ENCODE assay signal across 11 cellular contexts in genomic region chr5:96338089-96338488, GRCh38.
DNase-seq lines count a peak whose midpoint lies in the region; ATAC-seq, FAIRE-seq and TF ChIP-seq lines count a peak whose summit lies in the region.
"Had no signal": no experiment of that assay in that cellular context is flagged by ENCODE, and none has a peak within 500 bp of the region (broad histone marks: within the 10 kb centered on the region; RNA-seq: fewer than 3 reads in every experiment).

No MANE protein-coding gene starts in this region.

- intact Hi-C loops in activated T-helper 2 cell treated with anti-CD3 and anti-CD28 coated beads, Interferon-gamma antibody, Interleukin-2, Interleukin-4, amounts not matched to agents 10 μg/mL and 5 μg/mL and 100 μg/mL, durations not matched to agents 14 hours and 24 hours and 36 hours (cut with micrococcal nuclease), result loop anchor here (5.0 to 10.0 kb wide), 2 partner anchors 113 to 226 kb away; no protein-coding TSS in a partner anchor

- POLR2A ChIA-PET in A549 (lab: Yijun Ruan, JAX), result no interaction called here

- TF ChIP-seq CTCF in A549 (IDR thresholded peaks at IDR 0.05) (no peak), coronary artery (IDR thresholded peaks at IDR 0.05) (no peak)

- TF ChIP-seq POLR2A in A549 (IDR thresholded peaks at IDR 0.05; ENCODE audit: low read length), result no peak

- 41% methylated on average over 2 of the region's 2 CpGs for WGBS in A549 (ENCODE audit: missing lambda C conversion rate)

- H3K27ac ChIP-seq in A549 (peak overlapping the region; percentile 58; a peak in 3 of 6 replicates), coronary artery (peak overlapping the region; percentile 73 to 76)

- no peak for TF ChIP-seq RAD21 in A549 (conservative IDR thresholded peaks at IDR 0.05 in 1 of 2, IDR thresholded peaks at IDR 0.05 in 1 of 2)

- no peak overlapping the region for H3K4me3 Mint-ChIP-seq in activated T-helper 2 cell treated with anti-CD3 and anti-CD28 coated beads, Interferon-gamma antibody, Interleukin-2, Interleukin-4, amounts not matched to agents 10 μg/mL and 5 μg/mL and 100 μg/mL, durations not matched to agents 14 hours and 24 hours and 36 hours (ENCODE audit: low read depth)

- ATAC-seq in A549 (no peak), GM19372 (IDR thresholded peaks at IDR 0.05; ENCODE audit: low read depth, unreplicated experiment) (peak; percentile 44), HG02943 (IDR thresholded peaks at IDR 0.05; ENCODE audit: low read depth, unreplicated experiment) (peak; percentile 54)

- peaks cover 14% of the 10 kb centered on the region for H3K4me1 Mint-ChIP-seq in activated T-helper 2 cell treated with anti-CD3 and anti-CD28 coated beads, Interferon-gamma antibody, Interleukin-2, Interleukin-4, amounts not matched to agents 10 μg/mL and 5 μg/mL and 100 μg/mL, durations not matched to agents 14 hours and 24 hours and 36 hours (ENCODE audit: low read depth)

- H3K27ac Mint-ChIP-seq in activated T-helper 2 cell treated with anti-CD3 and anti-CD28 coated beads, Interferon-gamma antibody, Interleukin-2, Interleukin-4, amounts not matched to agents 10 μg/mL and 5 μg/mL and 100 μg/mL, durations not matched to agents 14 hours and 24 hours and 36 hours, result no peak overlapping the region

- H3K27me3 Mint-ChIP-seq in activated T-helper 2 cell treated with anti-CD3 and anti-CD28 coated beads, Interferon-gamma antibody, Interleukin-2, Interleukin-4, amounts not matched to agents 10 μg/mL and 5 μg/mL and 100 μg/mL, durations not matched to agents 14 hours and 24 hours and 36 hours (ENCODE audit: low read depth), result peaks cover 29% of the 10 kb centered on the region

- H3K9me3 Mint-ChIP-seq in activated T-helper 2 cell treated with anti-CD3 and anti-CD28 coated beads, Interferon-gamma antibody, Interleukin-2, Interleukin-4, amounts not matched to agents 10 μg/mL and 5 μg/mL and 100 μg/mL, durations not matched to agents 14 hours and 24 hours and 36 hours, result no peaks in the 10 kb centered on the region

- H3K4me3 ChIP-seq in A549 (no peak overlapping the region), coronary artery (no peak overlapping the region)
- H3K4me3 ChIP-seq: tibial nerve had no signal

- H3K36me3 Mint-ChIP-seq in activated T-helper 2 cell treated with anti-CD3 and anti-CD28 coated beads, Interferon-gamma antibody, Interleukin-2, Interleukin-4, amounts not matched to agents 10 μg/mL and 5 μg/mL and 100 μg/mL, durations not matched to agents 14 hours and 24 hours and 36 hours (ENCODE audit: low read depth), result no peaks in the 10 kb centered on the region

- no peak for FAIRE-seq in A549 (lab: Jason Lieb, UNC)
- FAIRE-seq: G401.6 had no signal

- H3K4me1 ChIP-seq in A549, result peaks cover 39% of the 10 kb centered on the region

- CTCF ChIA-PET in A549 (lab: Yijun Ruan, JAX), result interaction anchor here (1.5 to 14.2 kb wide), 8 partner anchors 17 to 556 kb away, joined by 8 to 317 read pairs (median 42); partner anchors contain the start of gene ELL2

- no peaks in the 10 kb centered on the region for H3K9me3 ChIP-seq in A549
- H3K9me3 ChIP-seq: tibial nerve had no signal

- peak overlapping the region; percentile 51; the same call in 2 of the 3 replicates for H3K4me2 ChIP-seq in A549

- no peak for TF ChIP-seq EP300 in A549 (IDR thresholded peaks at IDR 0.05)

- DNase-seq in A549 (ENCODE audit: low read depth in 1 of 2, low spot score in 1 of 2) (no peak), coronary artery (ENCODE audit: low spot score) (no peak), glomerular visceral epithelial cell (ENCODE audit: extremely low spot score) (no peak), NCI-H187 (lab: John Stamatoyannopoulos, UW) (no peak), islet precursor cell (no peak)
- no peak for DNase-seq in activated T-helper 2 cell treated with anti-CD3 and anti-CD28 coated beads, Interferon-gamma antibody, Interleukin-2, Interleukin-4, amounts not matched to agents 10 μg/mL and 5 μg/mL and 100 μg/mL, durations not matched to agents 14 hours and 24 hours and 36 hours (ENCODE audit: low spot score)
- DNase-seq: T1000 had no signal

TF ChIP-seq in A549, 52 proteins besides CTCF, POLR2A, EP300 and RAD21:
- TF ChIP-seq, protein P1, sequence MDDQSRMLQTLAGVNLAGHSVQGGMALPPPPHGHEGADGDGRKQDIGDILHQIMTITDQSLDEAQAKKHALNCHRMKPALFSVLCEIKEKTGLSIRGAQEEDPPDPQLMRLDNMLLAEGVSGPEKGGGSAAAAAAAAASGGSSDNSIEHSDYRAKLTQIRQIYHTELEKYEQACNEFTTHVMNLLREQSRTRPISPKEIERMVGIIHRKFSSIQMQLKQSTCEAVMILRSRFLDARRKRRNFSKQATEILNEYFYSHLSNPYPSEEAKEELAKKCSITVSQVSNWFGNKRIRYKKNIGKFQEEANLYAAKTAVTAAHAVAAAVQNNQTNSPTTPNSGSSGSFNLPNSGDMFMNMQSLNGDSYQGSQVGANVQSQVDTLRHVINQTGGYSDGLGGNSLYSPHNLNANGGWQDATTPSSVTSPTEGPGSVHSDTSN (IDR thresholded peaks at IDR 0.05), result no peak
- TF ChIP-seq NPAS2 (CRISPR knock-in tag; IDR thresholded peaks at IDR 0.05; ENCODE audit: borderline replicate concordance), result no peak
- TF ChIP-seq MAZ (IDR thresholded peaks at IDR 0.05; ENCODE audit: borderline replicate concordance, low read depth, low read length), result no peak
- no peak for TF ChIP-seq RFX5 (IDR thresholded peaks at IDR 0.05)
- no peak for TF ChIP-seq HEYL (CRISPR knock-in tag; IDR thresholded peaks at IDR 0.05)
- TF ChIP-seq JUNB (IDR thresholded peaks at IDR 0.05), result no peak
- no peak for TF ChIP-seq ESRRA (IDR thresholded peaks at IDR 0.05; ENCODE audit: borderline replicate concordance, low read length)
- no peak for TF ChIP-seq GATA3 (IDR thresholded peaks at IDR 0.05; ENCODE audit: borderline replicate concordance)

Comparison
In these comparisons a context has a peak if more than half of its experiments do, and no peak if none do; other contexts are left out.
1. ATAC-seq: peak in GM19372 (single experiment) and HG02943 (single experiment); none in A549 (0 of 2).